ENCODE assay signal across 8 cellular contexts in genomic region chr7:104945599-104945956, GRCh38.
DNase-seq lines count a peak whose midpoint lies in the region; ATAC-seq, FAIRE-seq and TF ChIP-seq lines count a peak whose summit lies in the region.

No MANE protein-coding gene starts in this region.

- H3K9me3 ChIP-seq in fibroblast of lung (ENCODE audit: control insufficient read depth, insufficient read depth, low read depth, low read length) (no peaks in the 10 kb centered on the region), skeletal muscle satellite cell (replicated peaks; ENCODE audit: low read length) (no peaks in the 10 kb centered on the region)

- no peak for DNase-seq in HFFc6
- DNase-seq in WTC11 (ENCODE audit: low spot score) = no peak
- DNase-seq in fibroblast of lung (ENCODE audit: low read depth in 2 of 2) = no peak
- DNase-seq in NCI-H69 (lab: John Stamatoyannopoulos, UW) = no peak
- no peak for DNase-seq in NCI-H1417 treated with DMSO at 0.1 percent for 48 hours (lab: John Stamatoyannopoulos, UW)
- no peak for DNase-seq in NCI-H146 (lab: John Stamatoyannopoulos, UW)
- DNase-seq in HTR-8/SVneo (ENCODE audit: insufficient read length, low spot score) = no peak

- H3K4me1 ChIP-seq in fibroblast of lung (ENCODE audit: control insufficient read depth, extremely low read depth, insufficient read depth, low read length) (peaks cover 4% of the 10 kb centered on the region), skeletal muscle satellite cell (ENCODE audit: control insufficient read depth, insufficient read depth, low read length) (peaks cover 25% of the 10 kb centered on the region)

- H3K4me3 ChIP-seq in fibroblast of lung (replicated peaks in 1 of 4; ENCODE audit: control extremely low read depth in 1 of 4, insufficient read depth in 1 of 4, low read depth in 3 of 4, low read length in 4 of 4) (no peak overlapping the region), skeletal muscle satellite cell (ENCODE audit: low read length) (no peak overlapping the region)

- H3K4me2 ChIP-seq in fibroblast of lung (ENCODE audit: extremely low read depth, insufficient read depth, low read length) = peak overlapping the region; percentile 18
- peak overlapping the region; percentile 58 for H3K4me2 ChIP-seq in skeletal muscle satellite cell (ENCODE audit: low read length)

- peaks cover 10% of the 10 kb centered on the region; the same call in 1 of the 2 replicates for H3K36me3 Mint-ChIP-seq in HFFc6 (ENCODE audit: low read depth)
- no peaks in the 10 kb centered on the region for H3K36me3 Mint-ChIP-seq in WTC11

- no peak for ATAC-seq in WTC11

- no peak overlapping the region for H2AFZ ChIP-seq in fibroblast of lung (ENCODE audit: low read length)

- H3K4me3 Mint-ChIP-seq in HFFc6 = peak overlapping the region; percentile 78
- no peak overlapping the region for H3K4me3 Mint-ChIP-seq in WTC11

- CTCF ChIA-PET in WTC11 (lab: Charles Lee) = interaction anchor here (1.0 kb wide), 1 partner anchor 35 kb away, joined by 5 read pairs; no protein-coding TSS in a partner anchor

- H3K27me3 ChIP-seq in fibroblast of lung (ENCODE audit: control insufficient read depth, insufficient read depth, low read length) (no peaks in the 10 kb centered on the region), skeletal muscle satellite cell (ENCODE audit: control insufficient read depth, insufficient read depth, low read length) (no peaks in the 10 kb centered on the region)

- FAIRE-seq in HTR-8/SVneo (lab: Jason Lieb, UNC) = no peak

- TF ChIP-seq CTCF in HFFc6 (IDR thresholded peaks at IDR 0.05) (no peak), WTC11 (IDR thresholded peaks at IDR 0.05) (no peak), fibroblast of lung (conservative IDR thresholded peaks at IDR 0.05 in 1 of 2, IDR thresholded peaks at IDR 0.05 in 1 of 2; ENCODE audit: low read depth in 1 of 2, low read length in 2 of 2) (no peak)

- H3K27me3 Mint-ChIP-seq in HFFc6 (ENCODE audit: insufficient read depth) (0 out of 2 replicates have a peak, but pooled peaks cover 2% of the 10 kb centered on the region), WTC11 (ENCODE audit: low read depth) (no peaks in the 10 kb centered on the region; the same call in 1 of the 2 replicates)

- H3K9me3 Mint-ChIP-seq in HFFc6 = no peaks in the 10 kb centered on the region
- peaks cover 9% of the 10 kb centered on the region; the same call in 1 of the 2 replicates for H3K9me3 Mint-ChIP-seq in WTC11

- H3K9ac ChIP-seq in fibroblast of lung (ENCODE audit: insufficient read depth, low read length) = peak overlapping the region; percentile 47
- peak overlapping the region; percentile 78 for H3K9ac ChIP-seq in skeletal muscle satellite cell (ENCODE audit: low read depth, low read length)

- H3K36me3 ChIP-seq in fibroblast of lung (ENCODE audit: control insufficient read depth, insufficient read depth, low read length) (no peaks in the 10 kb centered on the region), skeletal muscle satellite cell (ENCODE audit: insufficient read depth, low read length) (no peaks in the 10 kb centered on the region)

- H3K27ac ChIP-seq in fibroblast of lung (ENCODE audit: insufficient read depth, low read length) = peak overlapping the region; percentile 89

- POLR2A ChIA-PET in WTC11 (lab: Charles Lee) = interaction anchor here (1.2 kb wide), 1 partner anchor 38 kb away, joined by 7 read pairs; no protein-coding TSS in a partner anchor

- H4K20me1 ChIP-seq in fibroblast of lung (ENCODE audit: control insufficient read depth, extremely low read depth, insufficient read depth, low read length) = no peaks in the 10 kb centered on the region

- H3K4me1 Mint-ChIP-seq in HFFc6 (ENCODE audit: low read depth) (peaks cover 39% of the 10 kb centered on the region), WTC11 (peaks cover 23% of the 10 kb centered on the region)

- peak overlapping the region; percentile 100 for H3K27ac Mint-ChIP-seq in HFFc6
- H3K27ac Mint-ChIP-seq in WTC11 = peak overlapping the region; percentile 82

- H3K79me2 ChIP-seq in fibroblast of lung (ENCODE audit: control insufficient read depth, insufficient read depth, low read length) = no peaks in the 10 kb centered on the region

TF ChIP-seq in WTC11, 78 proteins besides CTCF, POLR2A, EP300 and RAD21:
- TF ChIP-seq SP1 (CRISPR knock-in tag; conservative IDR thresholded peaks at IDR 0.05) (no peak), NR1H2 (CRISPR knock-in tag; IDR thresholded peaks at IDR 0.05) (no peak), ZNF396 (CRISPR knock-in tag; IDR thresholded peaks at IDR 0.05; ENCODE audit: borderline replicate concordance) (no peak), E2F5 (CRISPR knock-in tag; IDR thresholded peaks at IDR 0.05) (no peak)
